In genomic region chr11:67118801-67119576, GRCh38 we compare ENCODE assay signal across 8 cellular contexts. TPM values are rescaled to one million over a fixed set of nuclear protein-coding genes. Genes with fewer than 3 reads are reported as not detected.
DNase-seq lines count a peak whose midpoint lies in the region; ATAC-seq, FAIRE-seq and TF ChIP-seq lines count a peak whose summit lies in the region.

KDM2A (plus strand) TSS chr11:67119263; CDS start chr11:67121317, 2,054 bp downstream.

- H3K4me3 ChIP-seq in AG04449 (ENCODE audit: low read depth, low read length): peak within 1 kb of the TSS; percentile 89
- peak within 1 kb of the TSS; percentile 63 for H3K4me3 ChIP-seq in bronchial epithelial cell (ENCODE audit: low read depth, low read length)
- peak within 1 kb of the TSS; percentile 81 to 93 for H3K4me3 ChIP-seq in small intestine (ENCODE audit: low read depth in 1 of 2, low read length in 2 of 2)

- H3K9me3 Mint-ChIP-seq in WTC11: no peaks in the 10 kb centered on the region

- H3K4me3 Mint-ChIP-seq in WTC11: peak within 1 kb of the TSS; percentile 94

- POLR2A ChIA-PET in AG04449 (lab: Yijun Ruan, JAX) (interaction anchor here (0.6 to 1.4 kb wide), 3 partner anchors 81 to 198 kb away, joined by 3 to 7 read pairs (median 3); no protein-coding TSS in a partner anchor), WTC11 (lab: Charles Lee) (interaction anchor here (0.5 to 1.8 kb wide), 5 partner anchors 10 to 278 kb away, joined by 3 to 11 read pairs (median 3); partner anchors contain the start of gene ANKRD13D)

- peak within 1 kb of the TSS; percentile 99 for H3K27ac ChIP-seq in small intestine (ENCODE audit: low read depth in 1 of 2, low read length in 1 of 2)

- peaks cover 0 to 2% of the 10 kb centered on the region in 2 donors for H3K4me1 ChIP-seq in small intestine (ENCODE audit: control insufficient read depth in 2 of 2, insufficient read depth in 1 of 2, low read depth in 1 of 2, low read length in 1 of 2)

- peaks cover 4% of the 10 kb centered on the region; the same call in 1 of the 2 replicates for H3K27me3 Mint-ChIP-seq in WTC11 (ENCODE audit: low read depth)

- no peaks in the 10 kb centered on the region for H3K27me3 ChIP-seq in bronchial epithelial cell (ENCODE audit: control insufficient read depth, insufficient read depth, low read length)
- H3K27me3 ChIP-seq in small intestine (ENCODE audit: control insufficient read depth in 2 of 2, insufficient read depth in 2 of 2, low read length in 2 of 2): no peaks in the 10 kb centered on the region

- TF ChIP-seq CTCF in AG04449 (IDR thresholded peaks at IDR 0.05; ENCODE audit: insufficient read depth, low read length, missing control alignments) (no peak), WTC11 (IDR thresholded peaks at IDR 0.05) (no peak), bronchial epithelial cell (IDR thresholded peaks at IDR 0.05; ENCODE audit: insufficient read depth, low read length, severe bottlenecking) (peak; percentile 16)

- WGBS in small intestine, 3 donors: 0 to 1% (median 0%) methylated on average over 30 to 95 of the region's 95 CpGs

- H3K9me3 ChIP-seq in small intestine (ENCODE audit: control insufficient read depth, low read depth): no peaks in the 10 kb centered on the region

- DNase-seq in AG04449 (ENCODE audit: low read depth, low spot score): peak; percentile 86
- DNase-seq in NCI-H2227 treated with DMSO at 0.1 percent for 48 hours (lab: John Stamatoyannopoulos, UW): peak; percentile 98
- DNase-seq in WTC11 (ENCODE audit: low spot score): peak; percentile 98
- peak; percentile 93 for DNase-seq in bronchial epithelial cell (ENCODE audit: low read depth)
- DNase-seq in iPS-NIHi11 (ENCODE audit: low spot score): peak; percentile 98
- DNase-seq in small intestine: peak; percentile 99

- FAIRE-seq in bronchial epithelial cell (lab: Jason Lieb, UNC) (no peak), small intestine (lab: Jason Lieb, UNC) (no peak)

- ATAC-seq in GM18909 (IDR thresholded peaks at IDR 0.05; ENCODE audit: poor library complexity, unreplicated experiment) (peak; percentile 66), HG03175 (IDR thresholded peaks at IDR 0.05; ENCODE audit: unreplicated experiment) (peak; percentile 61), WTC11 (peak; percentile 83)

- H3K36me3 ChIP-seq in bronchial epithelial cell (ENCODE audit: control insufficient read depth, insufficient read depth, low read length) (no peaks in the 10 kb centered on the region), small intestine (ENCODE audit: control insufficient read depth in 2 of 2, insufficient read depth in 2 of 2, low read length in 2 of 2) (peaks cover 0 to 5% of the 10 kb centered on the region in 2 donors)

- peaks cover 32% of the 10 kb centered on the region for H3K4me1 Mint-ChIP-seq in WTC11

- CTCF ChIA-PET in AG04449 (lab: Yijun Ruan, JAX): interaction anchor here (0.6 to 1.9 kb wide), 10 partner anchors 9 to 165 kb away, joined by 3 to 7 read pairs (median 3); no protein-coding TSS in a partner anchor
- CTCF ChIA-PET in WTC11 (lab: Charles Lee): interaction anchor here (0.6 to 3.9 kb wide), 20 partner anchors 9 to 283 kb away, joined by 3 to 33 read pairs (median 5); partner anchors contain the start of genes PPP1CA, RAD9A and SSH3

- H3K36me3 Mint-ChIP-seq in WTC11: peaks cover 19% of the 10 kb centered on the region

- H3K27ac Mint-ChIP-seq in WTC11: peak within 1 kb of the TSS; percentile 96

TF ChIP-seq in WTC11, 78 proteins besides CTCF, POLR2A, EP300 and RAD21:
- TF ChIP-seq E2F4 (CRISPR knock-in tag; IDR thresholded peaks at IDR 0.05; ENCODE audit: borderline replicate concordance, low read depth): no peak
- TF ChIP-seq FOXP1 (CRISPR knock-in tag; IDR thresholded peaks at IDR 0.05; ENCODE audit: borderline replicate concordance): 0 out of 2 replicates have a peak, but pooled peaks have one; percentile 43
- 0 out of 2 replicates have a peak, but pooled peaks have one; percentile 30 for TF ChIP-seq ZNF423 (CRISPR knock-in tag; IDR thresholded peaks at IDR 0.05)
- 0 out of 2 replicates have a peak, but pooled peaks have one; percentile 44 for TF ChIP-seq FOXP4 (CRISPR knock-in tag; IDR thresholded peaks at IDR 0.05)

RNA-seq across cellular contexts. Expression of gene KDM2A, which starts in this region (rescaled TPM):
- total RNA-seq in WTC11 (2021) (54.0 to 58.0 TPM (median 54.3 TPM) in 3 replicates), bronchial epithelial cell (38.4 and 49.0 TPM in 2 replicates)
- polyA plus RNA-seq in small intestine: 10 to 100 TPM; 19.2 to 25.4 (median 23.9) TPM

Comparison
In these comparisons a context has a peak if more than half of its experiments do, and no peak if none do; other contexts are left out.
1. Peak in every context shown above with its lines: DNase-seq, ATAC-seq, H3K4me3 ChIP-seq and H3K27ac ChIP-seq.